Comparison of ENCODE assay signal across 8 cellular contexts in the genomic region with DNA sequence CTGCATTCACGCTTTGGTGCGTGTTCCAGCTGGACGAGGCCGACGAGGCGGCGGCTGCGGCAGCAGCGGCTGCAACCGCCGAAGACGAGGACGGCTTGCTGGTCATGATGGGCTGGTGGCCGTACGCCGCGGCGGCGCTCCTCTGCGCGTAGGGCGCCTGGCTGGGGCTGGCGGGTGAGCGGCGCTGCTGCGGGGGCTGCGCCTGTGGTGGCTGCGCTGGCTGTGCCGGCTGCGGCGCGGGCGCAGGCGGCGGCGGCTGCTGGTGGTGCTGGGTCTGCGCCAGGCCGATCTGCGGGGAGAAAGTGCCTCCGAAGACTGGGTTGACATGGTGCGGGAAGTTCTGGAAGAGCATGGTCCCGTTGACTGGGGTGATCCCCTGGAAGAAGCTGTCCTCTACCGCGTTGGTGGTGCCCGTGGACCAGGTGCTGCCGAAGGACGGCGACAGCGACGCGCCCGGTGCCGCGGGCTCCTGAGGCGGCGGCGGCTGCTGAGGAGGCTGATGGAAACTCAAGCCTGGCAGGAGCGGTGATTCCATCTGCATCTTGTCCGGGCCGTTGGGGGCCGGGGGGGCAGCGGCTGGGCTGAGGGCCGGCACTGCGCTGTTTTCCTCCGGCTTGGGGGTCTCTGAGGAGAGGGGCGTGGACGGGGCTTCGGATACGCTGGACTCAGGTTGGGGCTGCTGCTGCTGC. TPM values are rescaled to one million over a fixed set of nuclear protein-coding genes. Genes with fewer than 3 reads are reported as not detected.
DNase-seq lines count a peak whose midpoint lies in the region; ATAC-seq, FAIRE-seq and TF ChIP-seq lines count a peak whose summit lies in the region.

No MANE protein-coding gene starts in this region.

- peak overlapping the region; percentile 39 for H3K27ac ChIP-seq in AG04450 (ENCODE audit: low read depth, low read length)
- H3K27ac ChIP-seq in KOPT-K1 (ENCODE audit: low read depth, low read length, poor library complexity, severe bottlenecking), result peak overlapping the region; percentile 51
- H3K27ac ChIP-seq in endothelial cell of umbilical vein (ENCODE audit: insufficient read depth, low read depth, low read length), result no peak overlapping the region

- TF ChIP-seq CTCF in AG04450 (IDR thresholded peaks at IDR 0.05; ENCODE audit: low read depth, low read length) (no peak), endothelial cell of umbilical vein (IDR thresholded peaks at IDR 0.05; ENCODE audit: extremely low read depth in 1 of 2, insufficient read depth in 1 of 2, low read depth in 1 of 2, low read length in 2 of 2) (no peak)

- no peak for FAIRE-seq in endothelial cell of umbilical vein (lab: Jason Lieb, UNC)

- peak overlapping the region; percentile 62 for H3K9ac ChIP-seq in endothelial cell of umbilical vein (replicated peaks; ENCODE audit: extremely low read depth, insufficient read depth, low read length)

- H3K4me2 ChIP-seq in endothelial cell of umbilical vein (ENCODE audit: insufficient read depth, low read length), result peak overlapping the region; percentile 81

- intact Hi-C loops in endothelial cell of umbilical vein (cut with micrococcal nuclease), result loop anchor here (1.0 kb wide), 1 partner anchor 52 kb away; a partner anchor contains a TSS

- peaks cover 10% of the 10 kb centered on the region for H3K4me1 ChIP-seq in endothelial cell of umbilical vein (ENCODE audit: control insufficient read depth, extremely low read depth, insufficient read depth, low read length)

- no peaks in the 10 kb centered on the region for H3K79me2 ChIP-seq in endothelial cell of umbilical vein (ENCODE audit: control insufficient read depth, insufficient read depth, low read length)

- no peak for TF ChIP-seq POLR2A in endothelial cell of umbilical vein (IDR thresholded peaks at IDR 0.05; ENCODE audit: low read depth, low read length)

- ATAC-seq in GM19395 (IDR thresholded peaks at IDR 0.05; ENCODE audit: unreplicated experiment), result peak; percentile 40

- no TSS peak for BruUV-seq in endothelial cell of umbilical vein (replicated peaks; lab: Mats Ljungman, UMichigan)

- H3K36me3 ChIP-seq in KOPT-K1 (ENCODE audit: insufficient read depth, low read length) (no peaks in the 10 kb centered on the region), endothelial cell of umbilical vein (ENCODE audit: control insufficient read depth in 2 of 2, extremely low read depth in 1 of 2, insufficient read depth in 2 of 2, low read length in 2 of 2) (no peaks in the 10 kb centered on the region)

- H4K20me1 ChIP-seq in endothelial cell of umbilical vein (replicated peaks; ENCODE audit: control insufficient read depth, extremely low read depth, insufficient read depth, low read length), result no peaks in the 10 kb centered on the region

- peak overlapping the region; percentile 81 for H2AFZ ChIP-seq in endothelial cell of umbilical vein (ENCODE audit: low read depth, low read length)

- no peaks in the 10 kb centered on the region for H3K9me1 ChIP-seq in endothelial cell of umbilical vein (replicated peaks; ENCODE audit: control insufficient read depth, extremely low read depth, insufficient read depth, low read length)

- DNase-seq in AG04450 (ENCODE audit: low read depth, low spot score) (no peak), endothelial cell of umbilical vein (ENCODE audit: low read depth, low spot score) (peak; percentile 39), middle frontal gyrus (ENCODE audit: extremely low spot score, low spot score) (peak; percentile 29), NCI-H446 treated with DMSO at 0.1 percent for 48 hours (lab: John Stamatoyannopoulos, UW) (no peak)
- peak; percentile 78 for DNase-seq in activated CD8-positive, alpha-beta memory T cell treated with anti-CD3 and anti-CD28 coated beads for 24 hours
- DNase-seq in stimulated activated naive CD4-positive, alpha-beta T cell (lab: John Stamatoyannopoulos, UW), result peak in 4 of 6 experiments; percentile 14 to 67 (median 24)

- POLR2A ChIA-PET in AG04450 (lab: Yijun Ruan, JAX) (interaction anchor here (0.6 to 1.2 kb wide), 3 partner anchors 13 to 51 kb away, joined by 3 to 5 read pairs (median 4); a partner anchor contains a TSS), endothelial cell of umbilical vein (lab: Charles Lee) (no interaction called here)

- dilution Hi-C loops in endothelial cell of umbilical vein (cut with MboI; ENCODE audit: extremely low pct_ligation_motif_present, low sequenced_read_pairs), result no loop called here

- H3K4me3 ChIP-seq in AG04450 (ENCODE audit: low read depth, low read length) (peak overlapping the region; percentile 76), endothelial cell of umbilical vein (replicated peaks in 1 of 3; ENCODE audit: insufficient read depth in 1 of 3, low read depth in 1 of 3, low read length in 3 of 3) (peak overlapping the region; percentile 54 to 89 (median 54))

- CTCF ChIA-PET in AG04450 (lab: Charles Lee) (interaction anchor here (1.1 kb wide), 1 partner anchor 152 kb away, joined by 4 read pairs; no protein-coding TSS in a partner anchor), endothelial cell of umbilical vein (lab: Charles Lee) (interaction anchor here (0.6 to 1.3 kb wide), 2 partner anchors 152 to 316 kb away, joined by 3 to 5 read pairs; no protein-coding TSS in a partner anchor)

- H3K27me3 ChIP-seq in AG04450 (ENCODE audit: control insufficient read depth, insufficient read depth, low read length), result no peaks in the 10 kb centered on the region
- no peaks in the 10 kb centered on the region for H3K27me3 ChIP-seq in endothelial cell of umbilical vein (ENCODE audit: control insufficient read depth in 2 of 2, insufficient read depth in 2 of 2, low read length in 2 of 2)

- no peaks in the 10 kb centered on the region; the same call in 1 of the 2 replicates for H3K9me3 ChIP-seq in AG04450 (ENCODE audit: control insufficient read depth, insufficient read depth, low read length)
- no peaks in the 10 kb centered on the region for H3K9me3 ChIP-seq in KOPT-K1 (ENCODE audit: insufficient read depth, low read length, poor library complexity, severe bottlenecking)
- no peaks in the 10 kb centered on the region for H3K9me3 ChIP-seq in endothelial cell of umbilical vein (replicated peaks; ENCODE audit: control insufficient read depth, insufficient read depth, low read length)

TF ChIP-seq in endothelial cell of umbilical vein, 7 proteins besides CTCF, POLR2A, EP300 and RAD21:
- TF ChIP-seq EZH2 (IDR thresholded peaks at IDR 0.05; ENCODE audit: borderline replicate concordance, low read depth, low read length, severe bottlenecking), result no peak
TF ChIP-seq in endothelial cell of umbilical vein: peak in this region for 0.

RNA-seq across cellular contexts. Expression of a gene that starts 51.1 kb away (rescaled TPM):
- polyA plus RNA-seq in AG04450 (2011; rRNA removed), result 0.36 TPM in 2 replicates
- 0.74 and 0.78 TPM in 2 replicates for polyA minus RNA-seq in AG04450 (2011; rRNA and poly(A)+ RNA removed)
- 2.2 and 2.3 TPM in 2 replicates for total RNA-seq in endothelial cell of umbilical vein
- polyA plus RNA-seq in endothelial cell of umbilical vein, result 0.60 and 0.80 TPM in 2 replicates
- 0.43 and 0.65 TPM in 2 replicates for polyA plus RNA-seq in endothelial cell of umbilical vein (2011; cell fraction: cytosol; rRNA removed)
- polyA plus RNA-seq in endothelial cell of umbilical vein (2011; cell fraction: nucleus; rRNA removed), result 1.9 and 2.1 TPM in 2 replicates
- 0.83 and 0.88 TPM in 2 replicates for polyA plus RNA-seq in endothelial cell of umbilical vein (2012)
- polyA minus RNA-seq in endothelial cell of umbilical vein, result 2.2 and 2.6 TPM in 2 replicates
- polyA minus RNA-seq in endothelial cell of umbilical vein (2011; cell fraction: cytosol; rRNA and poly(A)+ RNA removed), result 2.0 TPM
- 5.2 and 7.2 TPM in 2 replicates for polyA minus RNA-seq in endothelial cell of umbilical vein (2011; cell fraction: nucleus; rRNA and poly(A)+ RNA removed)

RNA-seq across cellular contexts. Expression of a gene that starts 51.2 kb away (rescaled TPM):
- polyA plus RNA-seq in AG04450 (2011; rRNA removed) (26.3 and 34.9 TPM in 2 replicates), endothelial cell of umbilical vein (13.7 and 23.4 TPM in 2 replicates)
- polyA minus RNA-seq in AG04450 (2011; rRNA and poly(A)+ RNA removed), result 12.8 and 21.7 TPM in 2 replicates
- total RNA-seq in endothelial cell of umbilical vein, result 48.0 and 55.7 TPM in 2 replicates
- 27.6 and 30.1 TPM in 2 replicates for polyA plus RNA-seq in endothelial cell of umbilical vein (2011; cell fraction: cytosol; rRNA removed)
- polyA plus RNA-seq in endothelial cell of umbilical vein (2011; cell fraction: nucleus; rRNA removed), result 37.9 and 57.2 TPM in 2 replicates
- polyA plus RNA-seq in endothelial cell of umbilical vein (2012), result 60.7 and 63.2 TPM in 2 replicates
- polyA minus RNA-seq in endothelial cell of umbilical vein, result 24.7 and 26.3 TPM in 2 replicates
- polyA minus RNA-seq in endothelial cell of umbilical vein (2011; cell fraction: cytosol; rRNA and poly(A)+ RNA removed), result 8.1 TPM
- polyA minus RNA-seq in endothelial cell of umbilical vein (2011; cell fraction: nucleus; rRNA and poly(A)+ RNA removed), result 20.7 and 36.3 TPM in 2 replicates

Comparison
In these comparisons a context has a peak if more than half of its experiments do, and no peak if none do; other contexts are left out.
1. DNase-seq: peak in activated CD8-positive, alpha-beta memory T cell treated with anti-CD3 and anti-CD28 coated beads for 24 hours (single experiment), endothelial cell of umbilical vein (single experiment), middle frontal gyrus (single experiment) and stimulated activated naive CD4-positive, alpha-beta T cell (4 of 6); none in AG04450 (single experiment) and NCI-H446 treated with DMSO at 0.1 percent for 48 hours (single experiment).